Comparison of ENCODE assay signal across 24 cellular contexts in genomic region chr7:112858838-112859237, GRCh38.
"Had no signal": no experiment of that assay in that cellular context is flagged by ENCODE, and none has a peak within 500 bp of the region (broad histone marks: within the 10 kb centered on the region; RNA-seq: fewer than 3 reads in every experiment).

No MANE protein-coding gene starts in this region.

- H3K27me3 ChIP-seq: colonic mucosa, esophagus squamous epithelium, gastrocnemius medialis, heart right ventricle, left lung had no signal

- FAIRE-seq: keratinocyte had no signal

- H3K27ac ChIP-seq: colonic mucosa, epithelial cell of prostate, esophagus squamous epithelium, gastrocnemius medialis, heart right ventricle, left lung, lower lobe of right lung had no signal

- H3K27ac Mint-ChIP-seq: dendritic cell treated with granulocyte-macrophage colony-stimulating factor and Interleukin-4, amounts not matched to agents 40 ng/mL and 50 ng/mL, for 4 days; effector memory CD8-positive, alpha-beta T cell; endodermal cell had no signal

- H3K9me3 ChIP-seq: colonic mucosa, esophagus squamous epithelium, gastrocnemius medialis, left lung, lower lobe of right lung had no signal

- H3K27me3 Mint-ChIP-seq: dendritic cell treated with granulocyte-macrophage colony-stimulating factor and Interleukin-4, amounts not matched to agents 40 ng/mL and 50 ng/mL, for 4 days; effector memory CD8-positive, alpha-beta T cell had no signal

- DNase-seq: colonic mucosa; cortex of kidney; effector CD8-positive, alpha-beta T cell; effector memory CD8-positive, alpha-beta T cell; endodermal cell; erythroblast; esophagus squamous epithelium; foreskin fibroblast; foreskin melanocyte; gastrocnemius medialis; glutamatergic neuron; head of caudate nucleus; heart right ventricle; hippocampal formation; left cardiac atrium; left lung; left ventricle myocardium superior; lower lobe of right lung; mesenchymal stem cell; midbrain had no signal

- H3K4me3 Mint-ChIP-seq: dendritic cell treated with granulocyte-macrophage colony-stimulating factor and Interleukin-4, amounts not matched to agents 40 ng/mL and 50 ng/mL, for 4 days; effector memory CD8-positive, alpha-beta T cell; endodermal cell had no signal

- H3K9me3 Mint-ChIP-seq: dendritic cell treated with granulocyte-macrophage colony-stimulating factor and Interleukin-4, amounts not matched to agents 40 ng/mL and 50 ng/mL, for 4 days; effector memory CD8-positive, alpha-beta T cell had no signal

- H3K36me3 ChIP-seq: colonic mucosa, esophagus squamous epithelium, gastrocnemius medialis, left lung, lower lobe of right lung had no signal

- H3K4me1 ChIP-seq: colonic mucosa, esophagus squamous epithelium, gastrocnemius medialis, left lung, lower lobe of right lung had no signal

- ATAC-seq: effector memory CD8-positive, alpha-beta T cell; esophagus mucosa; gastrocnemius medialis; heart right ventricle; left cardiac atrium; left lung; left ventricle myocardium superior; lower lobe of right lung had no signal

- H3K4me3 ChIP-seq: colonic mucosa, esophagus squamous epithelium, gastrocnemius medialis, heart right ventricle, left lung, lower lobe of right lung had no signal
